36 cellular contexts compared by ENCODE assay signal in genomic region chr11:68928481-68928880, GRCh38. TPM values are rescaled to one million over a fixed set of nuclear protein-coding genes. Genes with fewer than 3 reads are reported as not detected.
DNase-seq lines count a peak whose midpoint lies in the region; ATAC-seq and TF ChIP-seq lines count a peak whose summit lies in the region.
"Had no signal": no experiment of that assay in that cellular context is flagged by ENCODE, and none has a peak within 500 bp of the region (broad histone marks: within the 10 kb centered on the region; RNA-seq: fewer than 3 reads in every experiment).

No MANE protein-coding gene starts in this region.

- H3K27ac ChIP-seq in IMR-90 (ENCODE audit: insufficient read depth, low read length) = no peak overlapping the region
- H3K27ac ChIP-seq in VCaP = peak overlapping the region; percentile 53; the same call in 1 of the 2 replicates
- peak overlapping the region in 11 of 12 donors; percentile 6 to 82 (median 58) for H3K27ac ChIP-seq in heart left ventricle
- peak overlapping the region; percentile 81 to 94 (median 85) for H3K27ac ChIP-seq in sigmoid colon
- H3K27ac ChIP-seq: BLaER1, body of pancreas, RWPE1 had no signal

- no peak overlapping the region for H2BK15ac ChIP-seq in IMR-90 (ENCODE audit: low read depth, low read length)

- no peaks in the 10 kb centered on the region; the same call in 1 of the 2 replicates for H3K9me1 ChIP-seq in IMR-90 (ENCODE audit: insufficient read depth, low read length)

- no peaks in the 10 kb centered on the region for H4K20me1 ChIP-seq in IMR-90 (ENCODE audit: insufficient read depth, low read length)

- no peak overlapping the region for H3K4me2 ChIP-seq in IMR-90 (ENCODE audit: low read depth, low read length)
- H3K4me2 ChIP-seq: BLaER1, SK-N-SH had no signal

- TF ChIP-seq EP300 in sigmoid colon (IDR thresholded peaks at IDR 0.05) = no peak

- no peak overlapping the region for H4K5ac ChIP-seq in IMR-90 (ENCODE audit: low read depth, low read length)

- no peak overlapping the region for H2BK20ac ChIP-seq in IMR-90 (ENCODE audit: low read depth, low read length)

- H3K27me3 Mint-ChIP-seq in T-helper 2 cell treated with Interferon-gamma antibody and Interleukin-4, amounts not matched to agents 5 μg/mL and 100 μg/mL, for 36 hours (ENCODE audit: low read depth) = no peaks in the 10 kb centered on the region
- H3K27me3 Mint-ChIP-seq: activated CD4-positive, alpha-beta T cell treated with anti-CD3 and anti-CD28 coated beads, Interleukin-2, amount 10 ng/mL, durations not matched to agents 24 days and 14 days; activated T-cell treated with anti-CD3 and anti-CD28 coated beads, Interleukin-2, amount 50 U/mL, for 24 hours; naive thymus-derived CD4-positive, alpha-beta T cell had no signal

- H3K36me3 ChIP-seq in IMR-90 (ENCODE audit: control insufficient read depth, insufficient read depth, low read length) = peaks cover 48% of the 10 kb centered on the region
- H3K36me3 ChIP-seq in heart left ventricle = peaks cover 0 to 73% (median 53%) of the 10 kb centered on the region in 9 donors
- peaks cover 17 to 56% (median 33%) of the 10 kb centered on the region in 4 donors for H3K36me3 ChIP-seq in sigmoid colon

- TF ChIP-seq CTCF in IMR-90 (conservative IDR thresholded peaks at IDR 0.05; ENCODE audit: low read depth, low read length) (no peak), VCaP (conservative IDR thresholded peaks at IDR 0.05) (no peak), heart left ventricle (IDR thresholded peaks at IDR 0.05) (no peak), sigmoid colon (IDR thresholded peaks at IDR 0.05) (no peak)

- 80% methylated on average over 5 of the region's 6 CpGs; no CpG with 5 or more reads in 1 of the 2 experiments for WGBS in IMR-90 (ENCODE audit: extremely low coverage in 2 of 2, insufficient read length in 1 of 2), 2 experiments
- WGBS in heart left ventricle, 4 donors = 24 to 45% (median 27%) methylated on average over 6 of the region's 6 CpGs
- 87 to 93% methylated on average over 6 of the region's 6 CpGs for WGBS in sigmoid colon, 2 donors

- no peak for TF ChIP-seq POLR2A in IMR-90 (IDR thresholded peaks at IDR 0.05; ENCODE audit: low read depth, low read length)
- no peak for TF ChIP-seq POLR2A in heart left ventricle (IDR thresholded peaks at IDR 0.05)
- TF ChIP-seq POLR2A in sigmoid colon (IDR thresholded peaks at IDR 0.05) = no peak

- ATAC-seq in IMR-90 (ENCODE audit: low read depth) (no peak), heart left ventricle (peak; percentile 48 to 72 (median 62)), GM18873 (IDR thresholded peaks at IDR 0.05; ENCODE audit: low FRiP score, unreplicated experiment) (no peak)
- ATAC-seq: body of pancreas; left lobe of liver; naive thymus-derived CD4-positive, alpha-beta T cell had no signal

- H4K8ac ChIP-seq in IMR-90 (ENCODE audit: low read depth in 2 of 2, low read length in 2 of 2) = no peak overlapping the region

- no peak overlapping the region for H3K18ac ChIP-seq in IMR-90 (ENCODE audit: low read depth, low read length)

- H2AK9ac ChIP-seq in IMR-90 (replicated peaks; ENCODE audit: low read depth, low read length, poor library complexity) = no peak overlapping the region

- intact Hi-C loops in IMR-90 (cut with micrococcal nuclease) (no loop called here), heart left ventricle (cut with DNase I) (loop anchor here in 9 of 10 donors (5.0 to 10.0 kb wide), 6 partner anchors 114 to 716 kb away; partner anchors contain the start of genes TPCN2 (in 6 of the 9) and CCND1 (in 2 of the 9)), sigmoid colon (cut with DNase I) (no loop called here)

- H2AFZ ChIP-seq in IMR-90 (replicated peaks; ENCODE audit: low read length, poor library complexity) = no peak overlapping the region

- H3K27me3 ChIP-seq in IMR-90 (ENCODE audit: control insufficient read depth, insufficient read depth, low read length) (no peaks in the 10 kb centered on the region), heart left ventricle (no peaks in the 10 kb centered on the region), sigmoid colon (no peaks in the 10 kb centered on the region)
- H3K27me3 ChIP-seq: BLaER1, body of pancreas had no signal

- DNase-seq in IMR-90 (no peak), heart left ventricle (peak in 4 of 5 donors; percentile 48 to 63 (median 56)), sigmoid colon (no peak), NCI-H2227 (lab: John Stamatoyannopoulos, UW; ENCODE audit: unreplicated experiment) (no peak), SKM-1 treated with dmso at 0.1 percent for 144 hours (lab: John Stamatoyannopoulos, UW; ENCODE audit: unreplicated experiment) (no peak)
- DNase-seq in T-helper 2 cell treated with Interferon-gamma antibody and Interleukin-4, amounts not matched to agents 5 μg/mL and 100 μg/mL, for 36 hours (ENCODE audit: low spot score) = no peak
- DNase-seq: activated CD4-positive, alpha-beta T cell treated with anti-CD3 and anti-CD28 coated beads, Interleukin-2, amount 10 ng/mL, durations not matched to agents 24 days and 14 days; activated gamma-delta T cell; activated T-cell treated with anti-CD3 and anti-CD28 coated beads, Interleukin-2, amount 50 U/mL, for 24 hours; Caco-2; DMS79 treated with DMSO at 0.1 percent for 48 hours; effector CD8-positive, alpha-beta T cell; erythroblast; foreskin melanocyte; HCEC 1CT; hypothalamus; immature natural killer cell; naive thymus-derived CD4-positive, alpha-beta T cell; NCI-H1417 treated with DMSO at 0.1 percent for 48 hours; NCI-H2081 treated with DMSO at 0.1 percent for 48 hours; NCI-H446; SK-N-SH; T-helper 2 cell had no signal

- POLR2A ChIA-PET in IMR-90 (lab: Charles Lee; ENCODE audit: unreplicated experiment) = no interaction called here

- no peak overlapping the region for H3K27ac Mint-ChIP-seq in T-helper 2 cell treated with Interferon-gamma antibody and Interleukin-4, amounts not matched to agents 5 μg/mL and 100 μg/mL, for 36 hours
- H3K27ac Mint-ChIP-seq: activated CD4-positive, alpha-beta T cell treated with anti-CD3 and anti-CD28 coated beads, Interleukin-2, amount 10 ng/mL, durations not matched to agents 24 days and 14 days; activated T-cell treated with anti-CD3 and anti-CD28 coated beads, Interleukin-2, amount 50 U/mL, for 24 hours; immature natural killer cell; naive thymus-derived CD4-positive, alpha-beta T cell had no signal

- no peak overlapping the region for H3K4me3 ChIP-seq in IMR-90 (ENCODE audit: insufficient read depth, low read depth, low read length)
- H3K4me3 ChIP-seq in heart left ventricle = no peak overlapping the region
- H3K4me3 ChIP-seq in sigmoid colon = no peak overlapping the region
- H3K4me3 ChIP-seq: BLaER1, body of pancreas had no signal

- CTCF ChIA-PET in IMR-90 (lab: Yijun Ruan, JAX) = no interaction called here

- H2BK120ac ChIP-seq in IMR-90 (ENCODE audit: low read depth, low read length) = no peak overlapping the region

- no peak overlapping the region for H4K91ac ChIP-seq in IMR-90 (ENCODE audit: insufficient read depth, low read depth, low read length)

- no peak overlapping the region for H2BK5ac ChIP-seq in IMR-90 (ENCODE audit: low read depth, low read length, poor library complexity, severe bottlenecking)

- no peaks in the 10 kb centered on the region for H3K4me1 Mint-ChIP-seq in T-helper 2 cell treated with Interferon-gamma antibody and Interleukin-4, amounts not matched to agents 5 μg/mL and 100 μg/mL, for 36 hours (ENCODE audit: low read depth)
- H3K4me1 Mint-ChIP-seq: activated CD4-positive, alpha-beta T cell treated with anti-CD3 and anti-CD28 coated beads, Interleukin-2, amount 10 ng/mL, durations not matched to agents 24 days and 14 days; immature natural killer cell had no signal

- H3K36me3 Mint-ChIP-seq in T-helper 2 cell treated with Interferon-gamma antibody and Interleukin-4, amounts not matched to agents 5 μg/mL and 100 μg/mL, for 36 hours (ENCODE audit: low read depth) = peaks cover 67% of the 10 kb centered on the region

- in situ Hi-C loops in IMR-90 (cut with MboI; ENCODE audit: low sequenced_read_pairs) = loop anchor here (25.0 kb wide), 1 partner anchor 734 kb away; no protein-coding TSS in a partner anchor

- no peak overlapping the region for H3K4me3 Mint-ChIP-seq in T-helper 2 cell treated with Interferon-gamma antibody and Interleukin-4, amounts not matched to agents 5 μg/mL and 100 μg/mL, for 36 hours
- H3K4me3 Mint-ChIP-seq: activated CD4-positive, alpha-beta T cell treated with anti-CD3 and anti-CD28 coated beads, Interleukin-2, amount 10 ng/mL, durations not matched to agents 24 days and 14 days; activated T-cell treated with anti-CD3 and anti-CD28 coated beads, Interleukin-2, amount 50 U/mL, for 24 hours; immature natural killer cell; naive thymus-derived CD4-positive, alpha-beta T cell had no signal

- H3K79me1 ChIP-seq in IMR-90 (ENCODE audit: low read depth in 1 of 2, low read length in 2 of 2) = peaks cover 6 to 10% of the 10 kb centered on the region in 2 experiments; a peak in 3 of 4 replicates

- no peaks in the 10 kb centered on the region for H3K4me1 ChIP-seq in IMR-90 (ENCODE audit: control insufficient read depth, insufficient read depth, low read length)
- H3K4me1 ChIP-seq in heart left ventricle = peaks cover 13 to 35% (median 27%) of the 10 kb centered on the region in 12 donors
- peaks cover 0 to 64% (median 48%) of the 10 kb centered on the region in 4 donors for H3K4me1 ChIP-seq in sigmoid colon
- H3K4me1 ChIP-seq: body of pancreas, Caco-2 had no signal

- H3K14ac ChIP-seq in IMR-90 (replicated peaks; ENCODE audit: low read depth, low read length) = no peak overlapping the region

- H3K9ac ChIP-seq in IMR-90 (ENCODE audit: low read depth, low read length) = no peak overlapping the region
- H3K9ac ChIP-seq: BLaER1, SK-N-SH had no signal

- H3K4ac ChIP-seq in IMR-90 (ENCODE audit: low read depth, low read length) = no peak overlapping the region

- H3K9me3 Mint-ChIP-seq in T-helper 2 cell treated with Interferon-gamma antibody and Interleukin-4, amounts not matched to agents 5 μg/mL and 100 μg/mL, for 36 hours = peaks cover 15% of the 10 kb centered on the region

- no peak overlapping the region for H3K23ac ChIP-seq in IMR-90 (ENCODE audit: low read depth, low read length)

- dilution Hi-C loops in IMR-90 (cut with HindIII; ENCODE audit: low sequenced_read_pairs, unreplicated experiment) = no loop called here

- BruUV-seq in IMR-90 (replicated peaks; lab: Mats Ljungman, UMichigan) = no TSS peak

- no peak overlapping the region for H2AK5ac ChIP-seq in IMR-90 (ENCODE audit: low read depth, low read length)

- TF ChIP-seq RAD21 in IMR-90 (IDR thresholded peaks at IDR 0.05; ENCODE audit: low read length) = no peak

- no peak overlapping the region for H3K56ac ChIP-seq in IMR-90 (ENCODE audit: extremely low read depth, insufficient read depth, low read length)

- H3K9me3 ChIP-seq in IMR-90 (ENCODE audit: control insufficient read depth, insufficient read depth, low read length) (peaks cover 11% of the 10 kb centered on the region), heart left ventricle (peaks cover 0 to 22% (median 16%) of the 10 kb centered on the region in 12 donors), sigmoid colon (peaks cover 7 to 15% (median 9%) of the 10 kb centered on the region in 4 donors)

RNA-seq across cellular contexts. Expression of gene IGHMBP2, which starts 24.8 kb away (rescaled TPM):
- total RNA-seq in IMR-90 (2012; rRNA removed) (3.9 and 4.5 TPM in 2 replicates), heart left ventricle (10 to 100 TPM in 6 of 9 donors, 1 to 10 TPM in 3; 8.3 to 18.9 (median 13.7) TPM), sigmoid colon (10 to 100 TPM; 12.2 to 41.3 (median 30.4) TPM)
- polyA plus RNA-seq in IMR-90 (2012; rRNA removed) (11.1 and 11.3 TPM in 2 replicates), heart left ventricle (10 to 100 TPM; 10.3 to 12.6 TPM), sigmoid colon (10 to 100 TPM in 1 of 3 donors, 1 to 10 TPM in 2; 5.4 to 15.7 (median 8.1) TPM)
- 4.8 and 8.3 TPM in 2 replicates for polyA plus RNA-seq in IMR-90 (2012; cell fraction: cytosol; rRNA removed)
- 28.8 and 56.0 TPM in 2 replicates for polyA plus RNA-seq in IMR-90 (2012; cell fraction: nucleus; rRNA removed; ENCODE audit: low replicate concordance)

RNA-seq across cellular contexts. Expression of gene MRPL21, which starts 24.8 kb away (rescaled TPM):
- 19.2 and 21.7 TPM in 2 replicates for total RNA-seq in IMR-90 (2012; rRNA removed)
- 26.3 and 29.6 TPM in 2 replicates for polyA plus RNA-seq in IMR-90 (2012; rRNA removed)
- polyA plus RNA-seq in IMR-90 (2012; cell fraction: cytosol; rRNA removed) = 36.4 and 38.7 TPM in 2 replicates
- 16.0 and 26.8 TPM in 2 replicates for polyA plus RNA-seq in IMR-90 (2012; cell fraction: nucleus; rRNA removed; ENCODE audit: low replicate concordance)
- total RNA-seq in heart left ventricle = 100 to 1,000 TPM in 2 of 9 donors, 10 to 100 TPM in 7; 59.9 to 120 (median 87.9) TPM
- polyA plus RNA-seq in heart left ventricle = 100 to 1,000 TPM; 117 to 230 TPM
- total RNA-seq in sigmoid colon = 10 to 100 TPM; 53.7 to 99.1 (median 67.5) TPM
- 100 to 1,000 TPM; 107 to 134 (median 124) TPM for polyA plus RNA-seq in sigmoid colon

RNA-seq across cellular contexts. Expression of gene MRGPRD, which starts 52.3 kb away (rescaled TPM):
- total RNA-seq in IMR-90 (2012; rRNA removed) = not detected in 2 replicates
- polyA plus RNA-seq in IMR-90 (2012; rRNA removed) = not detected in 2 replicates
- not detected in 2 replicates for polyA plus RNA-seq in IMR-90 (2012; cell fraction: cytosol; rRNA removed)
- not detected in 2 replicates for polyA plus RNA-seq in IMR-90 (2012; cell fraction: nucleus; rRNA removed; ENCODE audit: low replicate concordance)
- not detected for total RNA-seq in heart left ventricle
- not detected for polyA plus RNA-seq in heart left ventricle
- total RNA-seq in sigmoid colon = 1 to 10 TPM in 3 of 4 donors, not detected in 1; 1.9 to 2.2 (median 2.1) TPM
- not detected for polyA plus RNA-seq in sigmoid colon
- total RNA-seq: activated CD4-positive, alpha-beta T cell treated with anti-CD3 and anti-CD28 coated beads, Interleukin-2, amount 10 ng/mL, durations not matched to agents 24 days and 14 days; body of pancreas; Caco-2; HT-29; left lobe of liver; MCF 10A; mesenteric fat pad; naive thymus-derived CD4-positive, alpha-beta T cell; omental fat pad; subcutaneous adipose tissue; urinary bladder had no signal
- polyA plus RNA-seq: AG04450, immature natural killer cell, SK-N-SH had no signal

Comparison
In these comparisons a context has a peak if more than half of its experiments do, and no peak if none do; other contexts are left out.
1. ATAC-seq: peak in heart left ventricle (4 of 4); none in IMR-90 (single experiment) and GM18873 (single experiment).
2. DNase-seq: peak in heart left ventricle (4 of 5); none in IMR-90 (single experiment), sigmoid colon (single experiment), NCI-H2227 (single experiment), T-helper 2 cell treated with Interferon-gamma antibody and Interleukin-4, amounts not matched to agents 5 μg/mL and 100 μg/mL, for 36 hours (single experiment) and SKM-1 treated with dmso at 0.1 percent for 144 hours (single experiment).
3. intact Hi-C loops: an anchor here in heart left ventricle (5.0 to 10.0 kb wide); none called in IMR-90 and sigmoid colon.